ENCODE assay signal across 24 cellular contexts in genomic region chr5:146698651-146699050, GRCh38.
"Had no signal": no experiment of that assay in that cellular context is flagged by ENCODE, and none has a peak within 500 bp of the region (broad histone marks: within the 10 kb centered on the region; RNA-seq: fewer than 3 reads in every experiment).

No MANE protein-coding gene starts in this region.

- DNase-seq: cortex of kidney; effector memory CD4-positive, alpha-beta T cell; heart left ventricle; hippocampal formation; left colon; left ventricle myocardium superior; mesenchymal stem cell; naive B cell; nephron progenitor cell; psoas muscle; retina; sigmoid colon; stimulated activated CD4-positive, alpha-beta T cell treated with anti-CD3 and anti-CD28 coated beads, Interleukin-12 subunit alpha, Interleukin-12 subunit beta, amount 100 ng/mL, for 4 hours; stimulated activated CD4-positive, alpha-beta T cell treated with anti-CD3 and anti-CD28 coated beads, Interleukin-2, amount 100 ng/mL, for 48 hours; stimulated activated naive CD4-positive, alpha-beta T cell treated with Interleukin-2 at 50 U/mL for 16 hours; thyroid gland; upper lobe of left lung had no signal

- FAIRE-seq: endometrium, frontal cortex had no signal

- H3K9me3 Mint-ChIP-seq: naive B cell, nephron progenitor cell had no signal

- H3K4me1 Mint-ChIP-seq: naive B cell had no signal

- H3K4me3 ChIP-seq: heart left ventricle, lung, psoas muscle, sigmoid colon, skin epidermis, suprapubic skin, thyroid gland, upper lobe of left lung, vagina had no signal

- H3K27me3 Mint-ChIP-seq: naive B cell had no signal

- H3K27ac Mint-ChIP-seq: naive B cell, nephron progenitor cell had no signal

- H3K9me3 ChIP-seq: heart left ventricle, neutrophil, psoas muscle, sigmoid colon, suprapubic skin, thyroid gland, upper lobe of left lung, vagina had no signal

- H3K4me3 Mint-ChIP-seq: naive B cell, nephron progenitor cell had no signal

- H3K4me1 ChIP-seq: psoas muscle, thyroid gland, upper lobe of left lung, vagina had no signal

- H3K36me3 Mint-ChIP-seq: naive B cell had no signal

- H3K27ac ChIP-seq: heart left ventricle, neutrophil, psoas muscle, sigmoid colon, suprapubic skin, thyroid gland, upper lobe of left lung, vagina had no signal

- H3K36me3 ChIP-seq: heart left ventricle, neutrophil, sigmoid colon, suprapubic skin, thyroid gland, upper lobe of left lung, vagina had no signal

- H3K27me3 ChIP-seq: heart left ventricle, neutrophil, sigmoid colon, suprapubic skin, thyroid gland, upper lobe of left lung, vagina had no signal
